7 cellular contexts compared by ENCODE assay signal in genomic region chr16:1493746-1494094, GRCh38. TPM values are rescaled to one million over a fixed set of nuclear protein-coding genes. Genes with fewer than 3 reads are reported as not detected.
DNase-seq lines count a peak whose midpoint lies in the region; ATAC-seq and TF ChIP-seq lines count a peak whose summit lies in the region.

No MANE protein-coding gene starts in this region.

- BruUV-seq in mammary epithelial cell (replicated peaks; lab: Mats Ljungman, UMichigan), result no TSS peak

- H3K36me3 ChIP-seq in KOPT-K1 (ENCODE audit: insufficient read depth, low read length) (peaks cover 45% of the 10 kb centered on the region), mammary epithelial cell (ENCODE audit: insufficient read depth, low read length) (peaks cover 3% of the 10 kb centered on the region), right lobe of liver (peaks cover 0 to 13% (median 0%) of the 10 kb centered on the region in 4 donors), transverse colon (no peaks in the 10 kb centered on the region)

- H3K9me3 ChIP-seq in KOPT-K1 (ENCODE audit: insufficient read depth, low read length, poor library complexity, severe bottlenecking), result no peaks in the 10 kb centered on the region
- no peaks in the 10 kb centered on the region for H3K9me3 ChIP-seq in mammary epithelial cell (replicated peaks; ENCODE audit: insufficient read depth, low read length)
- no peaks in the 10 kb centered on the region for H3K9me3 ChIP-seq in right lobe of liver
- H3K9me3 ChIP-seq in transverse colon, result no peaks in the 10 kb centered on the region

- H2AFZ ChIP-seq in mammary epithelial cell (ENCODE audit: low read depth, low read length), result peak overlapping the region; percentile 91

- peak overlapping the region; percentile 69 for H3K9ac ChIP-seq in mammary epithelial cell (ENCODE audit: insufficient read depth, low read length)

- no peaks in the 10 kb centered on the region for H4K20me1 ChIP-seq in mammary epithelial cell (ENCODE audit: insufficient read depth, low read length)

- H3K4me1 ChIP-seq in mammary epithelial cell (ENCODE audit: insufficient read depth, low read length) (peaks cover 21% of the 10 kb centered on the region), right lobe of liver (peaks cover 0 to 14% (median 5%) of the 10 kb centered on the region in 4 donors), transverse colon (peaks cover 5 to 21% (median 19%) of the 10 kb centered on the region in 4 donors)

- in situ Hi-C loops in mammary epithelial cell (cut with MboI; ENCODE audit: low sequenced_read_pairs in 2 of 2) (no loop called here), transverse colon (cut with MboI; ENCODE audit: low pct_ligation_motif_present in 1 of 4, low pct_unique_long_range_greater_than_20kb in 1 of 4, low sequenced_read_pairs in 3 of 4) (no loop called here)

- H3K4me3 ChIP-seq in mammary epithelial cell (replicated peaks in 1 of 3; ENCODE audit: insufficient read depth in 1 of 3, low read depth in 2 of 3, low read length in 3 of 3), result peak overlapping the region; percentile 77 to 84 (median 82)
- H3K4me3 ChIP-seq in right lobe of liver, result peak overlapping the region; percentile 67 to 82 (median 72)
- peak overlapping the region; percentile 64 to 84 (median 76) for H3K4me3 ChIP-seq in transverse colon

- ATAC-seq in GM18867 (IDR thresholded peaks at IDR 0.05; ENCODE audit: unreplicated experiment) (peak; percentile 11), right lobe of liver (peak; percentile 4 to 26 (median 10)), HG02852 (IDR thresholded peaks at IDR 0.05; ENCODE audit: unreplicated experiment) (no peak)

- TF ChIP-seq POLR2A in right lobe of liver (IDR thresholded peaks at IDR 0.05) (no peak), transverse colon (IDR thresholded peaks at IDR 0.05) (no peak)

- intact Hi-C loops in mammary epithelial cell (cut with micrococcal nuclease), result loop anchor here (1.0 to 5.0 kb wide), 4 partner anchors 66 to 279 kb away; partner anchors contain the start of genes CRAMP1, EME2, IFT140 and MRPS34
- intact Hi-C loops in right lobe of liver (cut with DNase I), result no loop called here
- intact Hi-C loops in transverse colon (cut with DNase I; ENCODE audit: low total_unique reads), result no loop called here

- dilution Hi-C loops in mammary epithelial cell (cut with HindIII; ENCODE audit: low sequenced_read_pairs), result loop anchor here (25.0 kb wide), 1 partner anchor 231 kb away; the partner anchor contains the start of gene TPSD1

- H3K27me3 ChIP-seq in mammary epithelial cell (ENCODE audit: insufficient read depth, low read length) (no peaks in the 10 kb centered on the region), right lobe of liver (no peaks in the 10 kb centered on the region), transverse colon (no peaks in the 10 kb centered on the region)

- TF ChIP-seq CTCF in mammary epithelial cell (conservative IDR thresholded peaks at IDR 0.05 in 1 of 2, IDR thresholded peaks at IDR 0.05 in 1 of 2; ENCODE audit: extremely low read depth in 1 of 2, insufficient read depth in 1 of 2, low read depth in 1 of 2, low read length in 2 of 2) (no peak), right lobe of liver (IDR thresholded peaks at IDR 0.05) (no peak), transverse colon (IDR thresholded peaks at IDR 0.05) (no peak)

- DNase-seq in mammary epithelial cell, result peak; percentile 21
- peak in 1 of 3 donors; percentile 48 for DNase-seq in right lobe of liver
- no peak for DNase-seq in transverse colon
- DNase-seq in activated effector memory CD4-positive, alpha-beta T cell treated with anti-CD3 and anti-CD28 coated beads, Interleukin-2, amount 50 U/mL, for 16 hours, result no peak

- H3K79me2 ChIP-seq in mammary epithelial cell (ENCODE audit: insufficient read depth, low read length), result peaks cover 27% of the 10 kb centered on the region

- TF ChIP-seq EP300 in transverse colon (IDR thresholded peaks at IDR 0.05; ENCODE audit: low read depth), result no peak

- peak overlapping the region; percentile 99 for H3K4me2 ChIP-seq in mammary epithelial cell (ENCODE audit: insufficient read depth, low read depth, low read length)

- CTCF ChIA-PET in mammary epithelial cell (lab: Charles Lee; ENCODE audit: low non-redundant PET), result no interaction called here

- WGBS in mammary epithelial cell (ENCODE audit: low coverage, missing lambda C conversion rate), result no CpG with 5 or more reads among the region's 30 CpGs
- WGBS in right lobe of liver (ENCODE audit: insufficient coverage, low coverage, low lambda C conversion rate, missing lambda C conversion rate), result no CpG with 5 or more reads among the region's 30 CpGs
- 2% methylated on average over 14 of the region's 30 CpGs; no CpG with 5 or more reads in 1 of the 2 donors for WGBS in transverse colon (ENCODE audit: low coverage in 1 of 2), 2 donors

- peak overlapping the region; percentile 79 for H3K27ac ChIP-seq in KOPT-K1 (ENCODE audit: low read depth, low read length, poor library complexity, severe bottlenecking)
- H3K27ac ChIP-seq in mammary epithelial cell (ENCODE audit: insufficient read depth, low read depth, low read length), result peak overlapping the region; percentile 41
- H3K27ac ChIP-seq in right lobe of liver, result peak overlapping the region; percentile 49 to 90 (median 73)
- peak overlapping the region; percentile 85 to 92 (median 88) for H3K27ac ChIP-seq in transverse colon

RNA-seq across cellular contexts. Expression of gene TELO2, which starts 0.6 kb away (rescaled TPM):
- total RNA-seq in mammary epithelial cell, result 10 to 100 TPM; 12.7 to 37.7 TPM
- polyA plus RNA-seq in mammary epithelial cell, result 21.4 TPM
- polyA minus RNA-seq in mammary epithelial cell, result 11.7 TPM
- total RNA-seq in right lobe of liver, result 10 to 100 TPM in 5 of 6 experiments, 1 to 10 TPM in 1; 9.5 to 31.0 (median 20.8) TPM
- total RNA-seq in transverse colon, result 10 to 100 TPM; 22.2 to 98.1 (median 49.6) TPM

RNA-seq across cellular contexts. Expression of gene PTX4, which starts 5.0 kb away (rescaled TPM):
- total RNA-seq in mammary epithelial cell (not detected), right lobe of liver (not detected), transverse colon (not detected)
- not detected for polyA plus RNA-seq in mammary epithelial cell
- polyA minus RNA-seq in mammary epithelial cell, result not detected

RNA-seq across cellular contexts. Expression of gene CLCN7, which starts 18.9 kb away (rescaled TPM):
- total RNA-seq in mammary epithelial cell (10 to 100 TPM; 52.9 to 66.2 TPM), right lobe of liver (10 to 100 TPM; 36.0 to 50.8 (median 40.8) TPM), transverse colon (100 to 1,000 TPM in 2 of 4 donors, 10 to 100 TPM in 2; 57.6 to 171 (median 95.0) TPM)
- polyA plus RNA-seq in mammary epithelial cell, result 26.6 TPM
- polyA minus RNA-seq in mammary epithelial cell, result 32.7 TPM

RNA-seq across cellular contexts. Expression of gene TMEM204, which starts 39.7 kb away (rescaled TPM):
- total RNA-seq in mammary epithelial cell (under 1 TPM in 1 of 2 donors, not detected in 1; 0.17 TPM), right lobe of liver (10 to 100 TPM in 2 of 6 experiments, 1 to 10 TPM in 4; 4.7 to 18.7 (median 8.9) TPM), transverse colon (10 to 100 TPM in 3 of 4 donors, 1 to 10 TPM in 1; 9.4 to 22.5 (median 13.3) TPM)
- 1.6 TPM for polyA plus RNA-seq in mammary epithelial cell
- 0.26 TPM for polyA minus RNA-seq in mammary epithelial cell

RNA-seq across cellular contexts. Expression of gene CCDC154, which starts 49.4 kb away (rescaled TPM):
- total RNA-seq in mammary epithelial cell, result under 1 TPM; 0.17 to 0.45 TPM
- polyA plus RNA-seq in mammary epithelial cell, result not detected
- polyA minus RNA-seq in mammary epithelial cell, result not detected
- 1 to 10 TPM in 2 of 6 experiments, under 1 TPM in 3, not detected in 1; 0.25 to 1.7 (median 0.79) TPM for total RNA-seq in right lobe of liver
- under 1 TPM in 2 of 4 donors, not detected in 2; 0.16 to 0.41 TPM for total RNA-seq in transverse colon
